ENCODE assay signal across 1 cellular context in genomic region chr2:98615481-98615880, GRCh38.
TF ChIP-seq lines count a peak whose summit lies in the region.

No MANE protein-coding gene starts in this region.

TF ChIP-seq in HCT116, 20 proteins besides CTCF, POLR2A, EP300 and RAD21 (continued from another document):
- TF ChIP-seq EZH2phosphoT487 (IDR thresholded peaks at IDR 0.05; ENCODE audit: borderline replicate concordance) (no peak), SP1 (IDR thresholded peaks at IDR 0.05; ENCODE audit: low read depth) (no peak), MAX (IDR thresholded peaks at IDR 0.05) (no peak), REST (IDR thresholded peaks at IDR 0.05; ENCODE audit: low read depth) (no peak), ZFX (IDR thresholded peaks at IDR 0.05) (no peak), FOSL1 (IDR thresholded peaks at IDR 0.05; ENCODE audit: low read depth) (no peak), SIN3A (IDR thresholded peaks at IDR 0.05; ENCODE audit: low read depth) (no peak), EZH2 (IDR thresholded peaks at IDR 0.05) (no peak), CBX3 (IDR thresholded peaks at IDR 0.05; ENCODE audit: low read depth) (no peak), ZNF274 (IDR thresholded peaks at IDR 0.05; ENCODE audit: low read depth, low read length) (no peak), POLR2AphosphoS5 (IDR thresholded peaks at IDR 0.05; ENCODE audit: low read depth, low read length) (no peak), ELF1 (IDR thresholded peaks at IDR 0.05; ENCODE audit: borderline replicate concordance, low read depth) (no peak), EGR1 (IDR thresholded peaks at IDR 0.05; ENCODE audit: low read depth) (no peak)
